In the genomic region with DNA sequence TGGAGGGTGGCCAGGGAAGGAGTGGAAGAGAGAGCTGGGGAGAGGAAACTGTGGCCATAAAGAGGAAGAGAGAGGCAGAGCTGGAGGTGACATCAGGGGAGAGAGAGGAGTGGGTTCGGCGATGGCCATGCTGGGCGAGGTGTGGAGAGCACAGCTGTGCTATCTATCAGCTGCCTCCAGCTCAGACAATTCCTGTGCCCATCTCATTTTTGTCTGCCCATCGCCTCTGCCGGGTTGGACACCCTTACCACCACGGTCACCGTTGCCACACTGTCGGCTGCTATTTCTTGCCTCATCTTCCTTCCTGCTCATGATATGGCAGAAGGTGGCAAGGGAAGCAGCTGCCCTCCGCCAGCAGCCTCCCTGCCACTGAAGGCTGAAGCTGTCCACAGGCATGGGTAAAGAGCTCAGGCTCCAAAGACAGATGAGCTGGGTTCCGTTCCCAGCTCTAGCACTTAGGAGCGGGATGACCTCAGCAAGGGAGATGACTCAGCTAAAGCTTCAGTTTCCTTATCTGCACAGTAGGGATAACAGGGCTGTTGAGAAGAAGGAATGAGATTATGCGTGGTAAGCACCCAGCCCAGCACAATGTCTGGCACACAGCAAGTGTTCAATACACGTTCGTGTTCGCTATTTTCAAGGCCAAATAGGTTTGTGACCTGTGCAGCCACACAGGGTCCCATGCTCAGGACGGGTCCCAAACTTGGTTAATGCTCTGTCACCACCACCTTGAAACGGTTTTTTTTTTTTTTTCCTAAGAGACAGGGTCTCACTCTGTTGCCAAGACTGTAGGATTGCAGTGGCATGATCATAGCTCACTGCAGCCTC, we compare ENCODE assay signal across 9 cellular contexts. TPM values are rescaled to one million over a fixed set of nuclear protein-coding genes. Genes with fewer than 3 reads are reported as not detected.
DNase-seq lines count a peak whose midpoint lies in the region; ATAC-seq and TF ChIP-seq lines count a peak whose summit lies in the region.
"Had no signal": no experiment of that assay in that cellular context is flagged by ENCODE, and none has a peak within 500 bp of the region (broad histone marks: within the 10 kb centered on the region; RNA-seq: fewer than 3 reads in every experiment).

No MANE protein-coding gene starts in this region.

- intact Hi-C loops in heart left ventricle (cut with DNase I): no loop called here
- intact Hi-C loops in dorsolateral prefrontal cortex (cut with DNase I): no loop called here

- H3K27me3 ChIP-seq in heart left ventricle (no peaks in the 10 kb centered on the region), dorsolateral prefrontal cortex (no peaks in the 10 kb centered on the region)

- H3K4me3 Mint-ChIP-seq in T-helper 17 cell: peak overlapping the region; percentile 88
- H3K4me3 Mint-ChIP-seq in stimulated activated naive B cell treated with anti-CD40 and anti-IgM and Interleukin-4, amounts not matched to agents 10 μg/mL and 1 μg/mL and 100 μg/mL, for 72 hours: peak overlapping the region; percentile 72 to 73

- H3K9me3 ChIP-seq in T-helper 17 cell (ENCODE audit: control insufficient read depth, low read length, poor library complexity, severe bottlenecking) (no peaks in the 10 kb centered on the region), heart left ventricle (no peaks in the 10 kb centered on the region)

- DNase-seq in activated CD8-positive, alpha-beta memory T cell treated with anti-CD3 and anti-CD28 coated beads for 24 hours: peak; percentile 81
- no peak for DNase-seq in activated CD8-positive, alpha-beta memory T cell treated with anti-CD3 and anti-CD28 coated beads, Interleukin-2, amount 50 U/mL, for 48 hours
- DNase-seq in T-helper 17 cell (no peak), heart left ventricle (peak in 2 of 5 donors; percentile 58), NCI-H1048 (lab: John Stamatoyannopoulos, UW) (no peak), NCI-H1694 treated with DMSO at 0.1 percent for 48 hours (lab: John Stamatoyannopoulos, UW) (no peak), dorsolateral prefrontal cortex (no peak)
- no peak for DNase-seq in stimulated activated naive B cell treated with anti-CD40 and anti-IgM and Interleukin-4, amounts not matched to agents 10 μg/mL and 1 μg/mL and 100 μg/mL, for 72 hours

- TF ChIP-seq CTCF in heart left ventricle (IDR thresholded peaks at IDR 0.05): no peak
- no peak for TF ChIP-seq CTCF in dorsolateral prefrontal cortex (IDR thresholded peaks at IDR 0.05 in 54 of 56, conservative IDR thresholded peaks at IDR 0.05 in 2 of 56; ENCODE audit: low read depth in 1 of 56, partially characterized antibody in 56 of 56)

- peaks cover 0 to 91% (median 37%) of the 10 kb centered on the region in 12 donors for H3K4me1 ChIP-seq in heart left ventricle

- no peaks in the 10 kb centered on the region for H3K27me3 Mint-ChIP-seq in T-helper 17 cell
- no peaks in the 10 kb centered on the region for H3K27me3 Mint-ChIP-seq in stimulated activated naive B cell treated with anti-CD40 and anti-IgM and Interleukin-4, amounts not matched to agents 10 μg/mL and 1 μg/mL and 100 μg/mL, for 72 hours

- ATAC-seq in T-helper 17 cell (peak; percentile 27), heart left ventricle (peak; percentile 28 to 92 (median 76))
- no peak for ATAC-seq in stimulated activated naive B cell treated with anti-CD40 and anti-IgM and Interleukin-4, amounts not matched to agents 10 μg/mL and 1 μg/mL and 100 μg/mL, for 72 hours (replicated peaks)

- H3K27ac ChIP-seq in heart left ventricle (peak overlapping the region in 7 of 12 donors; percentile 30 to 93 (median 52)), dorsolateral prefrontal cortex (no peak overlapping the region)
- H3K27ac ChIP-seq: C4-2B had no signal

- H3K36me3 Mint-ChIP-seq in T-helper 17 cell (ENCODE audit: low read depth): peaks cover 5% of the 10 kb centered on the region
- peaks cover 5 to 12% of the 10 kb centered on the region in 2 donors for H3K36me3 Mint-ChIP-seq in stimulated activated naive B cell treated with anti-CD40 and anti-IgM and Interleukin-4, amounts not matched to agents 10 μg/mL and 1 μg/mL and 100 μg/mL, for 72 hours

- H3K9me3 Mint-ChIP-seq in stimulated activated naive B cell treated with anti-CD40 and anti-IgM and Interleukin-4, amounts not matched to agents 10 μg/mL and 1 μg/mL and 100 μg/mL, for 72 hours: peaks cover 0 to 7% of the 10 kb centered on the region in 2 donors

- H3K4me3 ChIP-seq in heart left ventricle (peak overlapping the region in 2 of 12 donors; percentile 15 to 46), dorsolateral prefrontal cortex (no peak overlapping the region)

- peak overlapping the region; percentile 97 for H3K27ac Mint-ChIP-seq in T-helper 17 cell
- peak overlapping the region; percentile 95 for H3K27ac Mint-ChIP-seq in stimulated activated naive B cell treated with anti-CD40 and anti-IgM and Interleukin-4, amounts not matched to agents 10 μg/mL and 1 μg/mL and 100 μg/mL, for 72 hours

- WGBS in heart left ventricle, 4 donors: 67 to 79% (median 71%) methylated on average over 17 of the region's 17 CpGs

- H3K36me3 ChIP-seq in heart left ventricle: peaks cover 0 to 6% (median 0%) of the 10 kb centered on the region in 9 donors

- H3K4me1 Mint-ChIP-seq in T-helper 17 cell: peaks cover 71% of the 10 kb centered on the region
- H3K4me1 Mint-ChIP-seq in stimulated activated naive B cell treated with anti-CD40 and anti-IgM and Interleukin-4, amounts not matched to agents 10 μg/mL and 1 μg/mL and 100 μg/mL, for 72 hours: peaks cover 66 to 96% of the 10 kb centered on the region in 2 donors

- no peak for TF ChIP-seq POLR2A in heart left ventricle (IDR thresholded peaks at IDR 0.05)

RNA-seq across cellular contexts. Expression of a gene that starts 21.9 kb away (rescaled TPM):
- total RNA-seq in T-helper 17 cell (10 to 100 TPM; 28.7 to 35.3 TPM), heart left ventricle (10 to 100 TPM; 24.4 to 38.7 (median 28.4) TPM), dorsolateral prefrontal cortex (10 to 100 TPM; 17.7 to 55.8 (median 29.5) TPM)
- 10 to 100 TPM; 18.5 to 24.7 TPM for polyA plus RNA-seq in heart left ventricle

Comparison
In these comparisons a context has a peak if more than half of its experiments do, and no peak if none do; other contexts are left out.
1. ATAC-seq: peak in T-helper 17 cell (single experiment) and heart left ventricle (4 of 4); none in stimulated activated naive B cell treated with anti-CD40 and anti-IgM and Interleukin-4, amounts not matched to agents 10 μg/mL and 1 μg/mL and 100 μg/mL, for 72 hours (0 of 2).
2. H3K27ac ChIP-seq: peak in heart left ventricle (7 of 12); none in dorsolateral prefrontal cortex (0 of 59).